8 cellular contexts compared by ENCODE assay signal in genomic region chr20:54067606-54068174, GRCh38. TPM values are rescaled to one million over a fixed set of nuclear protein-coding genes. Genes with fewer than 3 reads are reported as not detected.
DNase-seq lines count a peak whose midpoint lies in the region; ATAC-seq, FAIRE-seq and TF ChIP-seq lines count a peak whose summit lies in the region.

No MANE protein-coding gene starts in this region.

- POLR2A ChIA-PET in A549 (lab: Yijun Ruan, JAX) = interaction anchor here (0.9 kb wide), 1 partner anchor 23 kb away, joined by 3 read pairs; no protein-coding TSS in a partner anchor

- H3K9me3 Mint-ChIP-seq in effector memory CD8-positive, alpha-beta T cell = no peaks in the 10 kb centered on the region

- H3K36me3 ChIP-seq in stomach = no peaks in the 10 kb centered on the region

- H3K4me3 ChIP-seq in A549 (no peak overlapping the region), stomach (peak overlapping the region in 2 of 4 donors; percentile 27 to 45)

- CTCF ChIA-PET in A549 (lab: Yijun Ruan, JAX) = interaction anchor here (0.7 to 1.7 kb wide), 6 partner anchors 11 to 580 kb away, joined by 3 to 8 read pairs (median 4); no protein-coding TSS in a partner anchor

- peak; percentile 25 to 51 for TF ChIP-seq RAD21 in A549 (conservative IDR thresholded peaks at IDR 0.05 in 1 of 2, IDR thresholded peaks at IDR 0.05 in 1 of 2)

- DNase-seq in A549 (ENCODE audit: low read depth in 1 of 2, low spot score in 1 of 2) (peak; percentile 95 to 98), HUDEP-2 (lab: John Stamatoyannopoulos, UW; ENCODE audit: unreplicated experiment in 76 of 76) (peak in 63 of 76 experiments; percentile 5 to 77 (median 42)), stomach (peak; percentile 94), GM12892 (ENCODE audit: insufficient read length) (no peak), anterior cingulate cortex (lab: John Stamatoyannopoulos, UW) (no peak)
- DNase-seq in effector memory CD8-positive, alpha-beta T cell = peak in 1 of 3 experiments; percentile 1
- no peak for DNase-seq in activated CD4-positive, alpha-beta T cell treated with anti-CD3 and anti-CD28 coated beads for 4 hours

- 0% methylated on average over 8 of the region's 8 CpGs for WGBS in A549 (ENCODE audit: missing lambda C conversion rate)
- WGBS in stomach, 5 donors = 21 to 37% (median 29%) methylated on average over 7 to 8 of the region's 8 CpGs

- TF ChIP-seq CTCF in A549 (IDR thresholded peaks at IDR 0.05) = no peak
- no peak for TF ChIP-seq CTCF in stomach (IDR thresholded peaks at IDR 0.05)

- H3K27me3 ChIP-seq in stomach = no peaks in the 10 kb centered on the region

- H3K27ac ChIP-seq in A549 = peak overlapping the region; percentile 74 to 86
- peak overlapping the region; percentile 84 to 89 (median 89) for H3K27ac ChIP-seq in stomach

- no peak overlapping the region for H3K4me3 Mint-ChIP-seq in effector memory CD8-positive, alpha-beta T cell

- H3K27ac Mint-ChIP-seq in effector memory CD8-positive, alpha-beta T cell = peak overlapping the region in 1 of 2 donors; percentile 38

- ATAC-seq in A549 (peak; percentile 85 to 90), GM21447 (IDR thresholded peaks at IDR 0.05; ENCODE audit: unreplicated experiment) (peak; percentile 57)
- ATAC-seq in effector memory CD8-positive, alpha-beta T cell (replicated peaks) = peak; percentile 23

- TF ChIP-seq EP300 in A549 (IDR thresholded peaks at IDR 0.05) (peak; percentile 75 to 79; a peak in 2 of 5 replicates), stomach (IDR thresholded peaks at IDR 0.05) (no peak)

- H3K4me1 Mint-ChIP-seq in effector memory CD8-positive, alpha-beta T cell (ENCODE audit: low read depth in 2 of 2) = peaks cover 13 to 18% of the 10 kb centered on the region in 2 donors

- H3K27me3 Mint-ChIP-seq in effector memory CD8-positive, alpha-beta T cell = no peaks in the 10 kb centered on the region

- peak; percentile 84 for FAIRE-seq in A549 (lab: Jason Lieb, UNC)
- FAIRE-seq in GM12892 (lab: Jason Lieb, UNC) = no peak

- H3K4me2 ChIP-seq in A549 = peak overlapping the region; percentile 66

- peaks cover 3% of the 10 kb centered on the region for H3K36me3 Mint-ChIP-seq in effector memory CD8-positive, alpha-beta T cell (ENCODE audit: insufficient read depth)

- intact Hi-C loops in stomach (cut with DNase I; ENCODE audit: low total_unique reads) = no loop called here

- H3K9me3 ChIP-seq in A549 (no peaks in the 10 kb centered on the region), stomach (no peaks in the 10 kb centered on the region)

- H3K4me1 ChIP-seq in A549 = peaks cover 62% of the 10 kb centered on the region
- peaks cover 0 to 26% (median 22%) of the 10 kb centered on the region in 4 donors for H3K4me1 ChIP-seq in stomach

- no peak for TF ChIP-seq POLR2A in A549 (IDR thresholded peaks at IDR 0.05; ENCODE audit: low read length)
- peak in 1 of 4 donors; percentile 86 for TF ChIP-seq POLR2A in stomach (IDR thresholded peaks at IDR 0.05)
- TF ChIP-seq POLR2A in GM12892 (IDR thresholded peaks at IDR 0.05; ENCODE audit: low read depth, low read length) = no peak

TF ChIP-seq in A549, 52 proteins besides CTCF, POLR2A, EP300 and RAD21:
- TF ChIP-seq GATA3 (IDR thresholded peaks at IDR 0.05; ENCODE audit: borderline replicate concordance) = peak; percentile 97
- TF ChIP-seq, protein P1, sequence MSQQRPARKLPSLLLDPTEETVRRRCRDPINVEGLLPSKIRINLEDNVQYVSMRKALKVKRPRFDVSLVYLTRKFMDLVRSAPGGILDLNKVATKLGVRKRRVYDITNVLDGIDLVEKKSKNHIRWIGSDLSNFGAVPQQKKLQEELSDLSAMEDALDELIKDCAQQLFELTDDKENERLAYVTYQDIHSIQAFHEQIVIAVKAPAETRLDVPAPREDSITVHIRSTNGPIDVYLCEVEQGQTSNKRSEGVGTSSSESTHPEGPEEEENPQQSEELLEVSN (IDR thresholded peaks at IDR 0.05; ENCODE audit: borderline replicate concordance, low read depth) = peak; percentile 23; the same call in 1 of the 2 replicates
- no peak for TF ChIP-seq RCOR1 (IDR thresholded peaks at IDR 0.05; ENCODE audit: low read depth, low read length)
- TF ChIP-seq HOXB5 (CRISPR knock-in tag; IDR thresholded peaks at IDR 0.05) = peak; percentile 99
- TF ChIP-seq, protein P2, sequence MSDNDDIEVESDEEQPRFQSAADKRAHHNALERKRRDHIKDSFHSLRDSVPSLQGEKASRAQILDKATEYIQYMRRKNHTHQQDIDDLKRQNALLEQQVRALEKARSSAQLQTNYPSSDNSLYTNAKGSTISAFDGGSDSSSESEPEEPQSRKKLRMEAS (IDR thresholded peaks at IDR 0.05) = peak; percentile 88
- no peak for TF ChIP-seq HOXB13 (CRISPR knock-in tag; IDR thresholded peaks at IDR 0.05; ENCODE audit: low read depth)
- no peak for TF ChIP-seq HEYL (CRISPR knock-in tag; IDR thresholded peaks at IDR 0.05)
- TF ChIP-seq, protein P3, sequence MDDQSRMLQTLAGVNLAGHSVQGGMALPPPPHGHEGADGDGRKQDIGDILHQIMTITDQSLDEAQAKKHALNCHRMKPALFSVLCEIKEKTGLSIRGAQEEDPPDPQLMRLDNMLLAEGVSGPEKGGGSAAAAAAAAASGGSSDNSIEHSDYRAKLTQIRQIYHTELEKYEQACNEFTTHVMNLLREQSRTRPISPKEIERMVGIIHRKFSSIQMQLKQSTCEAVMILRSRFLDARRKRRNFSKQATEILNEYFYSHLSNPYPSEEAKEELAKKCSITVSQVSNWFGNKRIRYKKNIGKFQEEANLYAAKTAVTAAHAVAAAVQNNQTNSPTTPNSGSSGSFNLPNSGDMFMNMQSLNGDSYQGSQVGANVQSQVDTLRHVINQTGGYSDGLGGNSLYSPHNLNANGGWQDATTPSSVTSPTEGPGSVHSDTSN (IDR thresholded peaks at IDR 0.05) = peak; percentile 93
- no peak for TF ChIP-seq HDAC2 (IDR thresholded peaks at IDR 0.05)
- peak; percentile 93 for TF ChIP-seq JUNB (IDR thresholded peaks at IDR 0.05)
- no peak for TF ChIP-seq CBX8 (IDR thresholded peaks at IDR 0.05)
- TF ChIP-seq BCL3 (IDR thresholded peaks at IDR 0.05) = peak; percentile 77; the same call in 1 of the 3 replicates
- TF ChIP-seq RFX5 (IDR thresholded peaks at IDR 0.05) = no peak
- peak; percentile 34 to 85; a peak in 2 of 4 replicates for TF ChIP-seq CEBPB (IDR thresholded peaks at IDR 0.05)
- TF ChIP-seq SMC3 (IDR thresholded peaks at IDR 0.05) = peak; percentile 53
- no peak for TF ChIP-seq BHLHE40 (IDR thresholded peaks at IDR 0.05; ENCODE audit: low read depth, low read length)
- peak; percentile 80 to 83; a peak in 4 of 5 replicates for TF ChIP-seq JUN (IDR thresholded peaks at IDR 0.05)
- no peak for TF ChIP-seq MYC (IDR thresholded peaks at IDR 0.05; ENCODE audit: borderline replicate concordance, low read length)
- peak; percentile 24 for TF ChIP-seq CHD2 (IDR thresholded peaks at IDR 0.05; ENCODE audit: low read length, partially characterized antibody)
- peak; percentile 92 for TF ChIP-seq FOSL2 (IDR thresholded peaks at IDR 0.05)
- TF ChIP-seq FOSL2 (CRISPR knock-in tag; IDR thresholded peaks at IDR 0.05) = peak; percentile 97
TF ChIP-seq in A549: peak in this region for 12.

RNA-seq across cellular contexts. Expression of gene BCAS1, which starts 2.7 kb away (rescaled TPM):
- polyA plus RNA-seq in A549 (2011; rRNA removed) = 3.9 and 7.9 TPM in 2 replicates
- 0.96 and 0.98 TPM in 2 replicates for polyA plus RNA-seq in A549 (2012; cell fraction: cytosol; rRNA removed)
- 0.73 and 1.2 TPM in 2 replicates for polyA plus RNA-seq in A549 (2012; cell fraction: nucleus; rRNA removed)
- 1.2 to 1.4 TPM (median 1.3 TPM) in 3 replicates for polyA plus RNA-seq in A549 (2017; fragmentation: RNase III; extraction: RNeasy Plus Mini Kit Qiagen cat#74134 plus additional on column Dnase treatment)
- 3.2 and 3.6 TPM in 2 replicates for polyA minus RNA-seq in A549 (2011; rRNA and poly(A)+ RNA removed)
- 100 to 1,000 TPM in 2 of 5 donors, 10 to 100 TPM in 3; 29.0 to 110 (median 98.6) TPM for total RNA-seq in stomach
- polyA plus RNA-seq in stomach = 100 to 1,000 TPM in 1 of 3 donors, 10 to 100 TPM in 1, 1 to 10 TPM in 1; 6.3 to 145 (median 36.4) TPM
- 2.5 TPM for polyA plus RNA-seq in GM12892 (2012; ENCODE audit: missing spikeins)

Comparison
In these comparisons a context has a peak if more than half of its experiments do, and no peak if none do; other contexts are left out.
1. ATAC-seq: peak in every context shown above with its lines; median percentile 88 in A549; 57 in GM21447; 23 in effector memory CD8-positive, alpha-beta T cell.
2. DNase-seq: peak in A549 (2 of 2), HUDEP-2 (63 of 76) and stomach (single experiment); none in activated CD4-positive, alpha-beta T cell treated with anti-CD3 and anti-CD28 coated beads for 4 hours (0 of 2), GM12892 (single experiment) and anterior cingulate cortex (0 of 58).